Comparison of ENCODE assay signal across 17 cellular contexts in the genomic region with DNA sequence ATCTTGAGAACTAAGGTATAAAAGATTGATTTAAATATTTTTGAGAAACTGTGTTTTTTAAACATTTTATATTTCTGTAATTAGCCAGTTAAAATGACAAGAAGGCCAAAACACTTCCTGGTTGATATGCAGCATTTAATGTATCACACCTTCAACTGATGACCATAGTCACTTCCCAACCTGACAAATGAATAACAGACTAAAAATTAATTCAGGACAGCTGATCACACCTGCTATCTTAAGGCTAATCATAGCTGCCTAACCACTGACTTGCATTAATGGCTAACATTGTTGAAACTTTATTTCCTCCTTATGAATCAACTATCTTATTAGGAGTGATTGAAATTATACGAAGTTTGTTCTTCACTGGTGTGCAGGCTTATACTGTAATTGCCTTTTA.
A peak's percentile ranks its signal among the peaks of the same experiment; 100 is the strongest.
DNase-seq lines count a peak whose midpoint lies in the region; FAIRE-seq and TF ChIP-seq lines count a peak whose summit lies in the region.
"Had no signal": no experiment of that assay in that cellular context is flagged by ENCODE, and none has a peak within 500 bp of the region (broad histone marks: within the 10 kb centered on the region; RNA-seq: fewer than 3 reads in every experiment).

No MANE protein-coding gene starts in this region.

- peaks cover 0 to 3% of the 10 kb centered on the region in 2 experiments; a peak in 1 of 3 replicates for H3K36me3 ChIP-seq in HEK293 (ENCODE audit: control insufficient read depth in 2 of 2, insufficient read depth in 1 of 2, low read length in 2 of 2)
- H3K36me3 ChIP-seq in Karpas-422 (ENCODE audit: insufficient read depth, low read length), result no peaks in the 10 kb centered on the region; the same call in 1 of the 2 replicates
- H3K36me3 ChIP-seq in testis (ENCODE audit: low read depth, missing control alignments), result no peaks in the 10 kb centered on the region
- H3K36me3 ChIP-seq in suprapubic skin, result no peaks in the 10 kb centered on the region

- no peaks in the 10 kb centered on the region for H3K9me2 ChIP-seq in Karpas-422 (replicated peaks; ENCODE audit: insufficient read depth, low read length)

- H3K9me3 ChIP-seq in HEK293 (ENCODE audit: control insufficient read depth, insufficient read depth, low read depth, low read length) (no peaks in the 10 kb centered on the region), Karpas-422 (ENCODE audit: low read length) (no peaks in the 10 kb centered on the region), testis (no peaks in the 10 kb centered on the region), suprapubic skin (no peaks in the 10 kb centered on the region)

- peak overlapping the region; percentile 30 for H3K4me2 ChIP-seq in Karpas-422 (ENCODE audit: low read depth, low read length, poor library complexity, severe bottlenecking)

- H3K27ac ChIP-seq in HEK293 (ENCODE audit: extremely low read depth, low read depth, low read length) (no peak overlapping the region), Karpas-422 (ENCODE audit: low read length) (peak overlapping the region; percentile 42), testis (no peak overlapping the region), suprapubic skin (no peak overlapping the region)
- H3K27ac ChIP-seq: GM23248 had no signal

- peak; percentile 33 for FAIRE-seq in GM19239 (lab: Jason Lieb, UNC)
- FAIRE-seq: D721Med, H54, K562 had no signal

- intact Hi-C loops in testis (cut with DNase I; ENCODE audit: low total_unique reads), result no loop called here

- WGBS in testis, 2 donors, result 73 to 78% methylated on average over 1 of the region's 1 CpG
- 79% methylated on average over 1 of the region's 1 CpG for WGBS in suprapubic skin

- DNase-seq in GM19239 (ENCODE audit: insufficient read length, low spot score) (no peak), Karpas-422 (no peak), renal cortical epithelial cell (ENCODE audit: low read depth) (peak; percentile 12), testis (no peak), SKM-1 (lab: John Stamatoyannopoulos, UW; ENCODE audit: unreplicated experiment) (no peak), suprapubic skin (ENCODE audit: low spot score in 2 of 2) (no peak), iPS-NIHi7 (ENCODE audit: extremely low spot score) (no peak)
- DNase-seq: CD8-positive, alpha-beta T cell; COR-L47; DMS153; DND-41; GM23248; Kasumi-1 had no signal

- no peaks in the 10 kb centered on the region for H3K27me3 ChIP-seq in Karpas-422 (ENCODE audit: low read length)
- no peaks in the 10 kb centered on the region for H3K27me3 ChIP-seq in testis
- no peaks in the 10 kb centered on the region for H3K27me3 ChIP-seq in suprapubic skin

- peaks cover 91% of the 10 kb centered on the region for H3K79me2 ChIP-seq in Karpas-422 (ENCODE audit: low read length)

- no peak overlapping the region for H2AFZ ChIP-seq in Karpas-422 (ENCODE audit: low read length)
- H2AFZ ChIP-seq: GM23248 had no signal

- H3K9ac ChIP-seq in Karpas-422 (ENCODE audit: low read length), result no peak overlapping the region
- H3K9ac ChIP-seq: GM23248 had no signal

- no peaks in the 10 kb centered on the region for H4K20me1 ChIP-seq in Karpas-422 (ENCODE audit: insufficient read depth, low read depth, low read length)

- TF ChIP-seq POLR2A in testis (IDR thresholded peaks at IDR 0.05), result no peak
- TF ChIP-seq POLR2A in suprapubic skin (IDR thresholded peaks at IDR 0.05), result no peak

- TF ChIP-seq CTCF in HEK293 (tag by site-specific recombination; IDR thresholded peaks at IDR 0.05), result no peak
- no peak for TF ChIP-seq CTCF in testis (IDR thresholded peaks at IDR 0.05)
- no peak for TF ChIP-seq CTCF in suprapubic skin (IDR thresholded peaks at IDR 0.05)

- no peak for TF ChIP-seq EP300 in suprapubic skin (IDR thresholded peaks at IDR 0.05)

- H3K4me1 ChIP-seq in HEK293 (ENCODE audit: control insufficient read depth, insufficient read depth, low read length) (no peaks in the 10 kb centered on the region), Karpas-422 (ENCODE audit: low read length) (peaks cover 82% of the 10 kb centered on the region), testis (no peaks in the 10 kb centered on the region), suprapubic skin (no peaks in the 10 kb centered on the region)

- H3K4me3 ChIP-seq in HEK293 (ENCODE audit: low read depth, low read length) (no peak overlapping the region), Karpas-422 (ENCODE audit: low read length) (no peak overlapping the region), testis (no peak overlapping the region), suprapubic skin (no peak overlapping the region)
- H3K4me3 ChIP-seq: GM23248, K562 had no signal

- POLR2A ChIA-PET in HEK293 (lab: Yijun Ruan, JAX), result no interaction called here

- CTCF ChIA-PET in HEK293 (lab: Yijun Ruan, JAX), result no interaction called here

TF ChIP-seq in HEK293, 187 proteins besides CTCF, POLR2A, EP300 and RAD21:
- peak; percentile 77; the same call in 1 of the 2 replicates for TF ChIP-seq ZNF10 (tag by site-specific recombination; IDR thresholded peaks at IDR 0.05)
- TF ChIP-seq BCL11A (tag by site-specific recombination; IDR thresholded peaks at IDR 0.05; ENCODE audit: low read depth), result no peak
TF ChIP-seq in HEK293: peak in this region for 1.
